Comparison of ENCODE assay signal across 28 cellular contexts in genomic region chr15:54032066-54032465, GRCh38. TPM values are rescaled to one million over a fixed set of nuclear protein-coding genes. Genes with fewer than 3 reads are reported as not detected.
"Had no signal": no experiment of that assay in that cellular context is flagged by ENCODE, and none has a peak within 500 bp of the region (broad histone marks: within the 10 kb centered on the region; RNA-seq: fewer than 3 reads in every experiment).

No MANE protein-coding gene starts in this region.

- H3K27ac ChIP-seq: colonic mucosa, esophagus muscularis mucosa, foreskin keratinocyte, gastroesophageal sphincter, heart right ventricle, left lung, lower lobe of right lung had no signal

- FAIRE-seq: endometrium, frontal cortex, islet of Langerhans, keratinocyte had no signal

- ATAC-seq: effector memory CD8-positive, alpha-beta T cell; foreskin keratinocyte; gastroesophageal sphincter; heart right ventricle; left cardiac atrium; left lung; left ventricle myocardium superior; lower lobe of right lung; mucosa of descending colon; naive thymus-derived CD8-positive, alpha-beta T cell had no signal

- DNase-seq: colonic mucosa; cortex of kidney; effector CD8-positive, alpha-beta T cell; effector memory CD8-positive, alpha-beta T cell; endodermal cell; erythroblast; foreskin keratinocyte; heart right ventricle; hippocampal formation; left cardiac atrium; left lung; left ventricle myocardium superior; lower lobe of right lung; mesenchymal stem cell; mucosa of descending colon; naive B cell; naive thymus-derived CD8-positive, alpha-beta T cell had no signal

- H3K9me3 ChIP-seq: colonic mucosa, esophagus muscularis mucosa, gastroesophageal sphincter, left lung, lower lobe of right lung, mucosa of descending colon had no signal

- H3K4me1 ChIP-seq: colonic mucosa, foreskin keratinocyte, left lung, lower lobe of right lung had no signal

- H3K27me3 ChIP-seq: colonic mucosa, esophagus muscularis mucosa, foreskin keratinocyte, gastroesophageal sphincter, heart right ventricle, left lung had no signal

- H3K4me3 ChIP-seq: colonic mucosa, esophagus muscularis mucosa, gastroesophageal sphincter, heart right ventricle, left lung, lower lobe of right lung, mucosa of descending colon had no signal

- H3K36me3 ChIP-seq: colonic mucosa, esophagus muscularis mucosa, gastroesophageal sphincter, heart right ventricle, left lung, lower lobe of right lung had no signal

RNA-seq across cellular contexts. Expression of gene UNC13C, which starts 53.8 kb away (rescaled TPM):
- total RNA-seq: dermis microvascular lymphatic vessel endothelial cell; fibroblast of lung; fibroblast of villous mesenchyme; foreskin keratinocyte; lung microvascular endothelial cell; mesenteric fat pad; naive thymus-derived CD8-positive, alpha-beta T cell had no signal
- polyA plus RNA-seq: fibroblast of lung; foreskin keratinocyte; heart right ventricle; keratinocyte; naive thymus-derived CD8-positive, alpha-beta T cell had no signal
